In the genomic region with DNA sequence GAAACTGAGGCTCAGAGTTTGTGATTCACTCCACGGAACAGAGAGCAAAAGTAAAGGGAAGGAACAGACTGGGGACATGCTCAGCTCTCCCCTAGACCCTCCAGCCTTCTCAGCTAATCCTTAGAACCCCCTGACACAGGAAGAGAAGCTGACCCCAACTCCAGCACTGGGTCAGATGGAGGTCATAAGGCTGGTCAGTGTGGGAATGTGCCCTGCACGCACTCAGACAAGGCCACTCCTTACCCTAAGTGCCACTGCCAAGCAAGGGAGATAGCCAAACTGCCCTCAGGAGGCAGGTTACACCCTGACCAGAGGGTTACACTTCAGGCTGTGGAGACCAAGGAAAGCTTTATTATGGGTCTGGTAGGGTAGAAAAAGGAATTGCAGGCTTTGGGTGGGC, we compare ENCODE assay signal across 7 cellular contexts. TPM values are rescaled to one million over a fixed set of nuclear protein-coding genes. Genes with fewer than 3 reads are reported as not detected.
A peak's percentile ranks its signal among the peaks of the same experiment; 100 is the strongest.
DNase-seq lines count a peak whose midpoint lies in the region; ATAC-seq and TF ChIP-seq lines count a peak whose summit lies in the region.

No MANE protein-coding gene starts in this region.

- no peak for ATAC-seq in GM21528 (IDR thresholded peaks at IDR 0.05; ENCODE audit: low FRiP score, unreplicated experiment)

- intact Hi-C loops in left ventricle myocardium inferior (cut with micrococcal nuclease) (no loop called here), spleen (cut with DNase I; ENCODE audit: low total_unique reads) (loop anchor here (10.0 kb wide), 1 partner anchor 50 kb away; the partner anchor contains the start of genes PARP3 and RRP9)

- DNase-seq in HFF-Myc (ENCODE audit: extremely low read depth, low read depth): no peak
- no peak for DNase-seq in activated CD4-positive, alpha-beta memory T cell treated with anti-CD3 and anti-CD28 coated beads, Interleukin-2, amount 10 ng/mL, durations not matched to agents 7 days and 5 days
- no peak for DNase-seq in left ventricle myocardium inferior
- no peak for DNase-seq in spleen
- DNase-seq in NCI-H345 (lab: John Stamatoyannopoulos, UW): no peak
- DNase-seq in NCI-H146 treated with DMSO at 0.1 percent for 48 hours (lab: John Stamatoyannopoulos, UW; ENCODE audit: unreplicated experiment): no peak

- peaks cover 10% of the 10 kb centered on the region for H3K27me3 Mint-ChIP-seq in activated CD4-positive, alpha-beta memory T cell treated with anti-CD3 and anti-CD28 coated beads, Interleukin-2, amount 10 ng/mL, durations not matched to agents 7 days and 5 days

- H3K9me3 ChIP-seq in left ventricle myocardium inferior (replicated peaks) (no peaks in the 10 kb centered on the region), spleen (no peaks in the 10 kb centered on the region)

- POLR2A ChIA-PET in activated CD4-positive, alpha-beta memory T cell treated with anti-CD3 and anti-CD28 coated beads, Interleukin-2, amount 10 ng/mL, durations not matched to agents 7 days and 5 days (lab: Charles Lee): interaction anchor here (1.4 to 3.0 kb wide), 8 partner anchors 10 to 284 kb away, joined by 3 to 78 read pairs (median 18); partner anchors contain the start of genes ABHD14A, ABHD14B, ACY1 and DUSP7

- TF ChIP-seq POLR2A in spleen (IDR thresholded peaks at IDR 0.05): no peak

- no peak for TF ChIP-seq CTCF in HFF-Myc (IDR thresholded peaks at IDR 0.05; ENCODE audit: low read depth, low read length, missing control alignments)
- no peak for TF ChIP-seq CTCF in left ventricle myocardium inferior (IDR thresholded peaks at IDR 0.05; ENCODE audit: borderline replicate concordance)
- no peak for TF ChIP-seq CTCF in spleen (IDR thresholded peaks at IDR 0.05 in 8 of 11, conservative IDR thresholded peaks at IDR 0.05 in 3 of 11)

- H3K9me3 Mint-ChIP-seq in activated CD4-positive, alpha-beta memory T cell treated with anti-CD3 and anti-CD28 coated beads, Interleukin-2, amount 10 ng/mL, durations not matched to agents 7 days and 5 days: no peaks in the 10 kb centered on the region

- H3K4me3 ChIP-seq in HFF-Myc (replicated peaks; ENCODE audit: low read depth, low read length) (peak overlapping the region; percentile 100), left ventricle myocardium inferior (peak overlapping the region; percentile 82), spleen (peak overlapping the region in 7 of 8 donors; percentile 56 to 84 (median 75))

- H3K27me3 ChIP-seq in left ventricle myocardium inferior (ENCODE audit: low read depth): no peaks in the 10 kb centered on the region
- no peaks in the 10 kb centered on the region for H3K27me3 ChIP-seq in spleen (replicated peaks in 1 of 7)

- H3K27ac Mint-ChIP-seq in activated CD4-positive, alpha-beta memory T cell treated with anti-CD3 and anti-CD28 coated beads, Interleukin-2, amount 10 ng/mL, durations not matched to agents 7 days and 5 days: peak overlapping the region; percentile 99

- H3K36me3 Mint-ChIP-seq in activated CD4-positive, alpha-beta memory T cell treated with anti-CD3 and anti-CD28 coated beads, Interleukin-2, amount 10 ng/mL, durations not matched to agents 7 days and 5 days (ENCODE audit: low read depth): peaks cover 43% of the 10 kb centered on the region

- peaks cover 46% of the 10 kb centered on the region for H3K4me1 Mint-ChIP-seq in activated CD4-positive, alpha-beta memory T cell treated with anti-CD3 and anti-CD28 coated beads, Interleukin-2, amount 10 ng/mL, durations not matched to agents 7 days and 5 days

- peak overlapping the region; percentile 100 for H3K4me3 Mint-ChIP-seq in activated CD4-positive, alpha-beta memory T cell treated with anti-CD3 and anti-CD28 coated beads, Interleukin-2, amount 10 ng/mL, durations not matched to agents 7 days and 5 days

- WGBS in spleen, 5 donors: 58 to 88% (median 78%) methylated on average over 2 of the region's 2 CpGs

- CTCF ChIA-PET in activated CD4-positive, alpha-beta memory T cell treated with anti-CD3 and anti-CD28 coated beads, Interleukin-2, amount 10 ng/mL, durations not matched to agents 7 days and 5 days (lab: Charles Lee): interaction anchor here (0.9 to 3.0 kb wide), 5 partner anchors 12 to 160 kb away, joined by 3 to 16 read pairs (median 7); partner anchors contain the start of genes ABHD14B, ACY1, PARP3 and RRP9

- H3K4me1 ChIP-seq in left ventricle myocardium inferior (peaks cover 38% of the 10 kb centered on the region), spleen (peaks cover 16 to 51% (median 33%) of the 10 kb centered on the region in 6 donors)

- H3K27ac ChIP-seq in left ventricle myocardium inferior (replicated peaks) (peak overlapping the region; percentile 84), spleen (peak overlapping the region in 5 of 8 donors; percentile 80 to 93 (median 91))

- H3K36me3 ChIP-seq in left ventricle myocardium inferior (peaks cover 32% of the 10 kb centered on the region), spleen (peaks cover 4 to 52% (median 35%) of the 10 kb centered on the region in 6 donors)

RNA-seq across cellular contexts. Expression of gene RPL29, which starts 1.2 kb away (rescaled TPM):
- 1,000 to 10,000 TPM; 1,042 to 1,047 TPM for total RNA-seq in activated CD4-positive, alpha-beta memory T cell treated with anti-CD3 and anti-CD28 coated beads, Interleukin-2, amount 10 ng/mL, durations not matched to agents 7 days and 5 days
- total RNA-seq in left ventricle myocardium inferior (621 TPM), spleen (1,000 to 10,000 TPM in 4 of 7 donors, 100 to 1,000 TPM in 3; 684 to 1,403 (median 1,036) TPM)
- 1,000 to 10,000 TPM; 3,003 to 4,302 (median 4,113) TPM for polyA plus RNA-seq in spleen

RNA-seq across cellular contexts. Expression of gene ACY1, which starts 11.2 kb away (rescaled TPM):
- 10 to 100 TPM; 18.4 to 22.0 TPM for total RNA-seq in activated CD4-positive, alpha-beta memory T cell treated with anti-CD3 and anti-CD28 coated beads, Interleukin-2, amount 10 ng/mL, durations not matched to agents 7 days and 5 days
- 20.2 TPM for total RNA-seq in left ventricle myocardium inferior
- total RNA-seq in spleen: 10 to 100 TPM; 16.7 to 31.1 (median 26.0) TPM
- polyA plus RNA-seq in spleen: 10 to 100 TPM; 28.1 to 29.8 (median 29.2) TPM

RNA-seq across cellular contexts. Expression of gene ABHD14A, which starts 19.7 kb away (rescaled TPM):
- 10 to 100 TPM; 10.8 to 13.3 TPM for total RNA-seq in activated CD4-positive, alpha-beta memory T cell treated with anti-CD3 and anti-CD28 coated beads, Interleukin-2, amount 10 ng/mL, durations not matched to agents 7 days and 5 days
- total RNA-seq in left ventricle myocardium inferior (25.8 TPM), spleen (10 to 100 TPM in 4 of 7 donors, 1 to 10 TPM in 3; 8.7 to 23.9 (median 12.3) TPM)
- 10 to 100 TPM; 18.7 to 26.7 (median 22.1) TPM for polyA plus RNA-seq in spleen

RNA-seq across cellular contexts. Expression of gene ABHD14B, which starts 20.7 kb away (rescaled TPM):
- 10 to 100 TPM; 57.4 to 58.1 TPM for total RNA-seq in activated CD4-positive, alpha-beta memory T cell treated with anti-CD3 and anti-CD28 coated beads, Interleukin-2, amount 10 ng/mL, durations not matched to agents 7 days and 5 days
- 14.6 TPM for total RNA-seq in left ventricle myocardium inferior
- total RNA-seq in spleen: 10 to 100 TPM; 33.8 to 74.9 (median 56.3) TPM
- 10 to 100 TPM; 60.1 to 71.4 (median 66.8) TPM for polyA plus RNA-seq in spleen

RNA-seq across cellular contexts. Expression of gene PCBP4, which starts 27.3 kb away (rescaled TPM):
- 10 to 100 TPM; 31.0 to 34.2 TPM for total RNA-seq in activated CD4-positive, alpha-beta memory T cell treated with anti-CD3 and anti-CD28 coated beads, Interleukin-2, amount 10 ng/mL, durations not matched to agents 7 days and 5 days
- total RNA-seq in left ventricle myocardium inferior (73.0 TPM), spleen (10 to 100 TPM; 17.1 to 24.6 (median 20.7) TPM)
- 10 to 100 TPM; 12.8 to 41.7 (median 23.2) TPM for polyA plus RNA-seq in spleen
